ENCODE assay signal across 1 cellular context in genomic region chr9:114454652-114455051, GRCh38.
TF ChIP-seq lines count a peak whose summit lies in the region.

No MANE protein-coding gene starts in this region.

TF ChIP-seq in HepG2, 621 proteins besides CTCF, POLR2A, EP300 and RAD21 (continued from another document):
- TF ChIP-seq ARID5B (CRISPR knock-in tag; IDR thresholded peaks at IDR 0.05) (0 out of 2 replicates have a peak, but pooled peaks have one; percentile 23), FOXJ3 (CRISPR knock-in tag; IDR thresholded peaks at IDR 0.05; ENCODE audit: borderline replicate concordance) (no peak), SOX5 (CRISPR knock-in tag; IDR thresholded peaks at IDR 0.05; ENCODE audit: borderline replicate concordance) (peak; percentile 23; the same call in 1 of the 2 replicates), ZBTB25 (CRISPR knock-in tag; IDR thresholded peaks at IDR 0.05) (no peak), POGK (CRISPR knock-in tag; conservative IDR thresholded peaks at IDR 0.05) (no peak), ZNF33A (CRISPR knock-in tag; IDR thresholded peaks at IDR 0.05; ENCODE audit: borderline replicate concordance) (no peak)
TF ChIP-seq in HepG2: peak in this region for 11.
